Comparison of ENCODE assay signal across 1 cellular context in the genomic region with DNA sequence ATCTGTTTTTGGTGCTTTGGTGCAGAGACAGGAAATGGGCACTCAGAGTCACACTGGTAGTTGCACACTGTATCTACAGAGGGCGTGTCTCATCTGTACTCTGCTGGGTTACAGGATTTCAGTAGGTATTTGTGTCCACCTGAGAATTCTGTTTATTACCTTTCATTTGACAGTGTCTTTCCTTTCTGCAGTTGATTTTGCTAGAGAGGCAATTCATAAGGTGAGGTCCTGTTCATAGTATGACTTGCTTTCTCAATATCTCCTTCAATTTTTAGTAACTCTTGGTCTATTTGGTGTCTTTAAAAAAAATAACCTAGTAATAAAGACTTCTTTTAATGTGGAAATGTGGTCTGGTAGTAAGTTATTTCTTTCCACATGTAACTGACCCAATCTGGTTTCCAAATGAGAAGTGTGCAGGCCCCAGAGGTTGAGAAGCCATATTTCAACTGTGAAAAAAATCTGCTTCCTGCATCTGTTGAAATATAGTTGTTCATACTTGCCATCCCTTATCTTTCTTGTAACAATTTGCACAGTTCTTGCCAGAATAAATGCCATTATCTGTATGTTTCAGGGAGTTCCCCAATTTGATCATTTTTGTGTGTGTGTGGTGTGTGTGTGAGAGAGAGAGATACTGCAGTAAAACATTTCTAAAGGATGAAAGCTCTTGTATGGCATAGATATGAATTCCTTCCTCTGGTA.
TF ChIP-seq lines count a peak whose summit lies in the region.

No MANE protein-coding gene starts in this region.

TF ChIP-seq in K562, 482 proteins besides CTCF, POLR2A, EP300 and RAD21 (continued from another document and continues in another):
- TF ChIP-seq PTBP1 (IDR thresholded peaks at IDR 0.05; ENCODE audit: low read depth, low read length) (no peak), FOXP1 (CRISPR knock-in tag; IDR thresholded peaks at IDR 0.05) (no peak), ZNF778 (CRISPR knock-in tag; IDR thresholded peaks at IDR 0.05) (no peak), YBX1 (IDR thresholded peaks at IDR 0.05) (no peak), KDM5B (IDR thresholded peaks at IDR 0.05; ENCODE audit: insufficient replicate concordance, low read depth, low read length) (no peak), MED1 (CRISPR knock-in tag; IDR thresholded peaks at IDR 0.05; ENCODE audit: borderline replicate concordance) (no peak), ZNF121 (CRISPR knock-in tag; conservative IDR thresholded peaks at IDR 0.05) (no peak), CBFB (CRISPR knock-in tag; IDR thresholded peaks at IDR 0.05) (no peak), ZBTB5 (IDR thresholded peaks at IDR 0.05) (0 out of 2 replicates have a peak, but pooled peaks have one; percentile 64), RFX7 (CRISPR knock-in tag; IDR thresholded peaks at IDR 0.05) (no peak), KDM2B (CRISPR knock-in tag; IDR thresholded peaks at IDR 0.05) (no peak), NUFIP1 (IDR thresholded peaks at IDR 0.05; ENCODE audit: partially characterized antibody) (peak; percentile 74), EP400 (IDR thresholded peaks at IDR 0.05) (peak; percentile 62), CUX1 (CRISPR knock-in tag; IDR thresholded peaks at IDR 0.05) (peak; percentile 71; the same call in 1 of the 2 replicates), ETV1 (tag; conservative IDR thresholded peaks at IDR 0.05; ENCODE audit: low read depth) (peak; percentile 62), RUNX1 (IDR thresholded peaks at IDR 0.05; ENCODE audit: low read depth) (no peak), SAFB2 (IDR thresholded peaks at IDR 0.05; ENCODE audit: borderline replicate concordance, low read depth, low read length, severe bottlenecking) (no peak), BRD9 (IDR thresholded peaks at IDR 0.05; ENCODE audit: low read depth, partially characterized antibody) (peak; percentile 88), ZNF707 (CRISPR knock-in tag; conservative IDR thresholded peaks at IDR 0.05) (no peak), FOXJ3 (CRISPR knock-in tag; IDR thresholded peaks at IDR 0.05) (no peak), MEIS2 (IDR thresholded peaks at IDR 0.05; ENCODE audit: partially characterized antibody) (peak; percentile 92), ZNF282 (CRISPR knock-in tag; IDR thresholded peaks at IDR 0.05) (no peak), NEUROD1 (IDR thresholded peaks at IDR 0.05; ENCODE audit: borderline replicate concordance, low read depth, low read length, partially characterized antibody) (peak; percentile 56), RFX5 (IDR thresholded peaks at IDR 0.05; ENCODE audit: low read depth, low read length) (no peak), SAP30 (IDR thresholded peaks at IDR 0.05; ENCODE audit: borderline replicate concordance, insufficient read depth, low read depth, low read length, poor library complexity, severe bottlenecking) (no peak), SETDB1 (IDR thresholded peaks at IDR 0.05; ENCODE audit: low read length) (no peak), BRF2 (IDR thresholded peaks at IDR 0.05; ENCODE audit: borderline replicate concordance, insufficient read depth, insufficient read length) (no peak), ZNF12 (CRISPR knock-in tag; IDR thresholded peaks at IDR 0.05) (no peak), CHD2 (IDR thresholded peaks at IDR 0.05; ENCODE audit: low read depth, low read length) (no peak), PHF21A (IDR thresholded peaks at IDR 0.05; ENCODE audit: borderline replicate concordance, low read depth) (peak; percentile 85; the same call in 1 of the 2 replicates), CTBP1 (IDR thresholded peaks at IDR 0.05; ENCODE audit: borderline replicate concordance) (peak; percentile 50; the same call in 1 of the 2 replicates), PHTF2 (CRISPR knock-in tag; IDR thresholded peaks at IDR 0.05) (no peak), TBL1XR1 (IDR thresholded peaks at IDR 0.05; ENCODE audit: low read length in 2 of 2) (peak in 1 of 2 experiments; percentile 89; a peak in 3 of 4 replicates), CGGBP1 (CRISPR knock-in tag; IDR thresholded peaks at IDR 0.05) (no peak), ZFPM2 (CRISPR knock-in tag; IDR thresholded peaks at IDR 0.05) (no peak), NFIX (CRISPR knock-in tag; IDR thresholded peaks at IDR 0.05; ENCODE audit: low read depth) (no peak), ZBTB40 (IDR thresholded peaks at IDR 0.05) (peak; percentile 37; the same call in 1 of the 2 replicates), ZBTB40 (CRISPR knock-in tag; IDR thresholded peaks at IDR 0.05) (no peak)
- TF ChIP-seq, protein P1, sequence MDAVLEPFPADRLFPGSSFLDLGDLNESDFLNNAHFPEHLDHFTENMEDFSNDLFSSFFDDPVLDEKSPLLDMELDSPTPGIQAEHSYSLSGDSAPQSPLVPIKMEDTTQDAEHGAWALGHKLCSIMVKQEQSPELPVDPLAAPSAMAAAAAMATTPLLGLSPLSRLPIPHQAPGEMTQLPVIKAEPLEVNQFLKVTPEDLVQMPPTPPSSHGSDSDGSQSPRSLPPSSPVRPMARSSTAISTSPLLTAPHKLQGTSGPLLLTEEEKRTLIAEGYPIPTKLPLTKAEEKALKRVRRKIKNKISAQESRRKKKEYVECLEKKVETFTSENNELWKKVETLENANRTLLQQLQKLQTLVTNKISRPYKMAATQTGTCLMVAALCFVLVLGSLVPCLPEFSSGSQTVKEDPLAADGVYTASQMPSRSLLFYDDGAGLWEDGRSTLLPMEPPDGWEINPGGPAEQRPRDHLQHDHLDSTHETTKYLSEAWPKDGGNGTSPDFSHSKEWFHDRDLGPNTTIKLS (IDR thresholded peaks at IDR 0.05; ENCODE audit: borderline replicate concordance, low read depth), result no peak
- TF ChIP-seq, protein P2, sequence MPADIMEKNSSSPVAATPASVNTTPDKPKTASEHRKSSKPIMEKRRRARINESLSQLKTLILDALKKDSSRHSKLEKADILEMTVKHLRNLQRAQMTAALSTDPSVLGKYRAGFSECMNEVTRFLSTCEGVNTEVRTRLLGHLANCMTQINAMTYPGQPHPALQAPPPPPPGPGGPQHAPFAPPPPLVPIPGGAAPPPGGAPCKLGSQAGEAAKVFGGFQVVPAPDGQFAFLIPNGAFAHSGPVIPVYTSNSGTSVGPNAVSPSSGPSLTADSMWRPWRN (IDR thresholded peaks at IDR 0.05; ENCODE audit: low read depth), result peak; percentile 76
